Comparison of ENCODE assay signal across 32 cellular contexts in genomic region chr6:104324305-104324704, GRCh38.
"Had no signal": no experiment of that assay in that cellular context is flagged by ENCODE, and none has a peak within 500 bp of the region (broad histone marks: within the 10 kb centered on the region; RNA-seq: fewer than 3 reads in every experiment).

No MANE protein-coding gene starts in this region.

- H3K27ac Mint-ChIP-seq: activated CD4-positive, alpha-beta memory T cell treated with anti-CD3 and anti-CD28 coated beads for 36 hours; activated CD4-positive, alpha-beta T cell treated with anti-CD3 and anti-CD28 coated beads for 36 hours; activated naive CD4-positive, alpha-beta T cell treated with anti-CD3 and anti-CD28 coated beads for 36 hours; activated naive CD4-positive, alpha-beta T cell treated with anti-CD3 and anti-CD28 coated beads, Interleukin-2, amount 50 U/mL, for 72 hours; activated T-helper 1 cell treated with anti-CD3 and anti-CD28 coated beads, Interleukin-12 subunit alpha, Interleukin-12 subunit beta, Interleukin-2, Interleukin-4 antibody, amounts not matched to agents 30 ng/mL and 10 ng/mL and 1 ng/mL, durations not matched to agents 14 hours and 24 hours and 36 hours; T-helper 1 cell treated with Interleukin-12 subunit alpha and Interleukin-12 subunit beta and Interleukin-4 antibody, amounts not matched to agents 30 μg/mL and 1 μg/mL, for 36 hours; T-helper 2 cell treated with Interferon-gamma antibody and Interleukin-4, amounts not matched to agents 5 μg/mL and 100 μg/mL, for 36 hours; WTC11 had no signal

- DNase-seq: activated CD4-positive, alpha-beta memory T cell treated with anti-CD3 and anti-CD28 coated beads for 36 hours; activated CD4-positive, alpha-beta T cell treated with anti-CD3 and anti-CD28 coated beads for 36 hours; activated CD4-positive, alpha-beta T cell treated with anti-CD3 and anti-CD28 coated beads, Interleukin-2, amount 50 U/mL, for 1 hour; activated CD8-positive, alpha-beta memory T cell treated with anti-CD3 and anti-CD28 coated beads, Interleukin-2, amount 50 U/mL, for 4 hours; activated gamma-delta T cell treated with Interleukin-2 at 50 U/mL for 16 hours; activated naive CD4-positive, alpha-beta T cell treated with anti-CD3 and anti-CD28 coated beads for 36 hours; activated T-cell treated with anti-CD3 and anti-CD28 coated beads for 4 hours; activated T-cell treated with anti-CD3 and anti-CD28 coated beads, Interleukin-2, amount 50 U/mL, for 4 hours; adrenal gland; body of pancreas; MV-4-11; NCI-H1092 treated with DMSO at 0.1 percent for 48 hours; NCI-H146; NCI-H187; NCI-H2029 treated with DMSO at 0.1 percent for 48 hours; NCI-H2107; NCI-H2171; NCI-H510A; NCI-H526; NCI-H748 treated with DMSO at 0.1 percent for 48 hours; NK-92 treated with Interleukin-12 subunit alpha and Interleukin-12 subunit beta, amount 100 ng/mL, for 24 hours; OCI-M1; SHP77 treated with DMSO at 0.1 percent for 48 hours had no signal

- ATAC-seq: activated CD4-positive, alpha-beta T cell treated with anti-CD3 and anti-CD28 coated beads for 36 hours; activated CD4-positive, CD25-positive, alpha-beta regulatory T cell treated with anti-CD3 and anti-CD28 coated beads, Interleukin-2, amount 50 U/mL, for 24 hours; activated naive CD4-positive, alpha-beta T cell treated with anti-CD3 and anti-CD28 coated beads, Interleukin-2, amount 50 U/mL, for 72 hours; activated T-cell treated with anti-CD3 and anti-CD28 coated beads, Interleukin-2, amount 50 U/mL, for 4 hours; body of pancreas; WTC11 had no signal

- H3K4me1 Mint-ChIP-seq: activated CD4-positive, alpha-beta T cell treated with anti-CD3 and anti-CD28 coated beads for 36 hours had no signal

- H3K36me3 Mint-ChIP-seq: activated CD4-positive, alpha-beta memory T cell treated with anti-CD3 and anti-CD28 coated beads for 36 hours; activated naive CD4-positive, alpha-beta T cell treated with anti-CD3 and anti-CD28 coated beads, Interleukin-2, amount 50 U/mL, for 72 hours; WTC11 had no signal

- H3K9me3 Mint-ChIP-seq: activated CD4-positive, alpha-beta memory T cell treated with anti-CD3 and anti-CD28 coated beads for 36 hours; activated naive CD4-positive, alpha-beta T cell treated with anti-CD3 and anti-CD28 coated beads for 36 hours; activated naive CD4-positive, alpha-beta T cell treated with anti-CD3 and anti-CD28 coated beads, Interleukin-2, amount 50 U/mL, for 72 hours; activated T-cell treated with anti-CD3 and anti-CD28 coated beads, Interleukin-2, amount 50 U/mL, for 4 hours; activated T-helper 1 cell treated with anti-CD3 and anti-CD28 coated beads, Interleukin-12 subunit alpha, Interleukin-12 subunit beta, Interleukin-2, Interleukin-4 antibody, amounts not matched to agents 30 ng/mL and 10 ng/mL and 1 ng/mL, durations not matched to agents 14 hours and 24 hours and 36 hours; T-helper 1 cell treated with Interleukin-12 subunit alpha and Interleukin-12 subunit beta and Interleukin-4 antibody, amounts not matched to agents 30 μg/mL and 1 μg/mL, for 36 hours; T-helper 2 cell treated with Interferon-gamma antibody and Interleukin-4, amounts not matched to agents 5 μg/mL and 100 μg/mL, for 36 hours had no signal

- H3K4me2 ChIP-seq: KMS-11 had no signal

- H3K4me3 ChIP-seq: adrenal gland, body of pancreas, breast epithelium had no signal

- H3K4me1 ChIP-seq: body of pancreas had no signal

- H3K9ac ChIP-seq: KMS-11 had no signal

- H3K27ac ChIP-seq: adrenal gland, body of pancreas, breast epithelium, KMS-11 had no signal

- H3K9me3 ChIP-seq: adrenal gland, body of pancreas, breast epithelium had no signal

- H3K27me3 Mint-ChIP-seq: activated CD4-positive, alpha-beta memory T cell treated with anti-CD3 and anti-CD28 coated beads for 36 hours; activated CD4-positive, alpha-beta T cell treated with anti-CD3 and anti-CD28 coated beads for 36 hours had no signal

- FAIRE-seq: astrocyte had no signal

- H3K36me3 ChIP-seq: adrenal gland, breast epithelium had no signal

- H3K27me3 ChIP-seq: adrenal gland, body of pancreas, breast epithelium had no signal

- H3K4me3 Mint-ChIP-seq: activated CD4-positive, alpha-beta memory T cell treated with anti-CD3 and anti-CD28 coated beads for 36 hours; activated CD4-positive, alpha-beta T cell treated with anti-CD3 and anti-CD28 coated beads for 36 hours; activated naive CD4-positive, alpha-beta T cell treated with anti-CD3 and anti-CD28 coated beads for 36 hours; activated T-cell treated with anti-CD3 and anti-CD28 coated beads, Interleukin-2, amount 50 U/mL, for 4 hours; activated T-helper 1 cell treated with anti-CD3 and anti-CD28 coated beads, Interleukin-12 subunit alpha, Interleukin-12 subunit beta, Interleukin-2, Interleukin-4 antibody, amounts not matched to agents 30 ng/mL and 10 ng/mL and 1 ng/mL, durations not matched to agents 14 hours and 24 hours and 36 hours; T-helper 1 cell treated with Interleukin-12 subunit alpha and Interleukin-12 subunit beta and Interleukin-4 antibody, amounts not matched to agents 30 μg/mL and 1 μg/mL, for 36 hours; T-helper 2 cell treated with Interferon-gamma antibody and Interleukin-4, amounts not matched to agents 5 μg/mL and 100 μg/mL, for 36 hours; WTC11 had no signal
